8 cellular contexts compared by ENCODE assay signal in genomic region chr2:43774617-43775016, GRCh38. TPM values are rescaled to one million over a fixed set of nuclear protein-coding genes. Genes with fewer than 3 reads are reported as not detected.
A peak's percentile ranks its signal among the peaks of the same experiment; 100 is the strongest.
DNase-seq lines count a peak whose midpoint lies in the region; ATAC-seq and TF ChIP-seq lines count a peak whose summit lies in the region.

No MANE protein-coding gene starts in this region.

- TF ChIP-seq POLR2A in heart left ventricle (IDR thresholded peaks at IDR 0.05) (no peak), vagina (IDR thresholded peaks at IDR 0.05) (no peak)

- H3K27ac Mint-ChIP-seq in brain, result peak overlapping the region; percentile 9 to 99 (median 98)
- peak overlapping the region; percentile 86 for H3K27ac Mint-ChIP-seq in memory B cell

- H3K4me3 Mint-ChIP-seq in brain (peak overlapping the region; percentile 94 to 99 (median 98)), memory B cell (peak overlapping the region; percentile 99)

- ATAC-seq in heart left ventricle (no peak), Right ventricle myocardium inferior (no peak), memory B cell (ENCODE audit: low read depth) (no peak)

- H3K27me3 ChIP-seq in heart left ventricle (no peaks in the 10 kb centered on the region), vagina (no peaks in the 10 kb centered on the region)

- peak overlapping the region in 11 of 12 donors; percentile 53 to 88 (median 80) for H3K27ac ChIP-seq in heart left ventricle
- H3K27ac ChIP-seq in vagina, result peak overlapping the region; percentile 78

- H3K36me3 Mint-ChIP-seq in brain, result peaks cover 12% of the 10 kb centered on the region
- peaks cover 4% of the 10 kb centered on the region for H3K36me3 Mint-ChIP-seq in memory B cell

- intact Hi-C loops in heart left ventricle (cut with DNase I) (loop anchor here in 1 of 10 donors (10.0 kb wide), 1 partner anchor 160 kb away; no protein-coding TSS in a partner anchor), Right ventricle myocardium inferior (cut with DNase I) (no loop called here), vagina (cut with DNase I) (no loop called here)

- H3K4me3 ChIP-seq in heart left ventricle, result peak overlapping the region; percentile 56 to 89 (median 72)
- peak overlapping the region; percentile 73 for H3K4me3 ChIP-seq in vagina

- peaks cover 0 to 14% (median 5%) of the 10 kb centered on the region in 12 donors for H3K4me1 ChIP-seq in heart left ventricle
- H3K4me1 ChIP-seq in vagina, result no peaks in the 10 kb centered on the region

- no peak for DNase-seq in heart left ventricle
- no peak for DNase-seq in Right ventricle myocardium inferior (ENCODE audit: missing footprints)
- DNase-seq in memory B cell (ENCODE audit: low spot score in 2 of 2), result no peak
- DNase-seq in vagina (ENCODE audit: extremely low spot score in 2 of 2), result no peak
- no peak for DNase-seq in NCI-H524 (lab: John Stamatoyannopoulos, UW)
- no peak for DNase-seq in glomerular visceral epithelial cell (ENCODE audit: extremely low spot score)
- no peak for DNase-seq in KBM-7

- H3K9me3 Mint-ChIP-seq in brain (no peaks in the 10 kb centered on the region), memory B cell (no peaks in the 10 kb centered on the region)

- TF ChIP-seq CTCF in heart left ventricle (IDR thresholded peaks at IDR 0.05), result no peak
- TF ChIP-seq CTCF in brain (conservative IDR thresholded peaks at IDR 0.05), result no peak
- no peak for TF ChIP-seq CTCF in vagina (IDR thresholded peaks at IDR 0.05)

- no peaks in the 10 kb centered on the region for H3K9me3 ChIP-seq in heart left ventricle
- no peaks in the 10 kb centered on the region for H3K9me3 ChIP-seq in vagina

- H3K36me3 ChIP-seq in heart left ventricle (peaks cover 0 to 27% (median 6%) of the 10 kb centered on the region in 9 donors), vagina (peaks cover 0 to 10% of the 10 kb centered on the region in 2 donors)

- H3K27me3 Mint-ChIP-seq in brain (no peaks in the 10 kb centered on the region), memory B cell (peaks cover 3% of the 10 kb centered on the region)

- in situ Hi-C loops in KBM-7 (cut with MboI; ENCODE audit: low pct_unique_long_range_greater_than_20kb, low sequenced_read_pairs), result no loop called here

- 47 to 49% (median 48%) methylated on average over 7 of the region's 7 CpGs for WGBS in heart left ventricle, 4 donors

- H3K4me1 Mint-ChIP-seq in brain, result peaks cover 15% of the 10 kb centered on the region
- H3K4me1 Mint-ChIP-seq in memory B cell, result peaks cover 10% of the 10 kb centered on the region

RNA-seq across cellular contexts. Expression of gene DYNC2LI1, which starts 0.8 kb away (rescaled TPM):
- 10 to 100 TPM in 4 of 9 donors, 1 to 10 TPM in 5; 4.8 to 17.8 (median 9.6) TPM for total RNA-seq in heart left ventricle
- polyA plus RNA-seq in heart left ventricle, result 10 to 100 TPM in 1 of 2 donors, 1 to 10 TPM in 1; 7.6 to 10.3 TPM
- total RNA-seq in Right ventricle myocardium inferior, result 6.7 TPM
- 6.0 TPM for polyA plus RNA-seq in brain (ENCODE audit: insufficient read depth, low read depth, low replicate concordance)
- 29.7 TPM for total RNA-seq in vagina
